8 cellular contexts compared by ENCODE assay signal in the genomic region with DNA sequence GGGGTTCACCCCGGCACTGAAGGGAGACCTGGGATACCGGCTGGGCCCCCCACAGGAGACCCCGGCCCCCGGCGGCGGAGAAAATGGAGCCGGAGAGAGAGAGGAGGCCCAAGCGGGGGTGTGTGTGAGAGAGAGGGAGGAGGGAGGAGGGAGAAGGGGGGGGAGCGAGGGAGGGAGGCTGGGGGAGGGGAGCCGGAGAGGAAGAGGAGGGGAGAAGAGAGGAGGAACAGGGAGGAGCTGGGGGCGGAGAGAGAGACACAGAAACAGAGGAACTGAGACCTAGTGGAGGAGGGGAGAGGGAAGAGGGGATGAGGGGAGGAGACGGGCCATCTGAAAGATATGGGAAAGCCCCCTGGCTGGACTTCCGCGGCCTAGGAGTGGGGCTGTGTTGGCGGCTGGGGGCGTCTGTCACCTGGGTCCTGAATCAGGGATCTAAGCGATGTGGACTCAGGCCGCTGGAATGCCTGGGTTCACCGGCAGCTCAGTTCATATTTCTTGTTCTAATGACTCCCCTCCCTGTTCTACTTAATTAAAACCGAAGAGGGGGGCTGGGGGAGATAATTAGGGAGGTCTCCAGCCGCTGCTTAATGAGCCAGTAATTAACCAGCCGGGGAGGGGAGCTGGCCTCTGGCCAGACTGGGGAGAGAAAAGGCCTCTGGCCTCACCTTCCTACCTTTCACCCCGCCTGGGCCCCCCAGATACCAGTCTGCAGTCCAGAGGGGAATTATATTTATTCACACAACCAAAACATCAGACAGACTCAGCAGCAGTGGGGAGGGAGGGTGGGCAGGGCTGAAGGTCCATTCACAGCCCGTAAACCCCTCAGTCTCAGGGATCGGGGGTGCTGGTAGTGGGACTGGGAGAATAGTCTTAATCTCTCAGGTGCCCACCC. TPM values are rescaled to one million over a fixed set of nuclear protein-coding genes. Genes with fewer than 3 reads are reported as not detected.
DNase-seq lines count a peak whose midpoint lies in the region; ATAC-seq and TF ChIP-seq lines count a peak whose summit lies in the region.

A gene with protein sequence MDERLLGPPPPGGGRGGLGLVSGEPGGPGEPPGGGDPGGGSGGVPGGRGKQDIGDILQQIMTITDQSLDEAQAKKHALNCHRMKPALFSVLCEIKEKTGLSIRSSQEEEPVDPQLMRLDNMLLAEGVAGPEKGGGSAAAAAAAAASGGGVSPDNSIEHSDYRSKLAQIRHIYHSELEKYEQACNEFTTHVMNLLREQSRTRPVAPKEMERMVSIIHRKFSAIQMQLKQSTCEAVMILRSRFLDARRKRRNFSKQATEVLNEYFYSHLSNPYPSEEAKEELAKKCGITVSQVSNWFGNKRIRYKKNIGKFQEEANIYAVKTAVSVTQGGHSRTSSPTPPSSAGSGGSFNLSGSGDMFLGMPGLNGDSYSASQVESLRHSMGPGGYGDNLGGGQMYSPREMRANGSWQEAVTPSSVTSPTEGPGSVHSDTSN (minus strand): TSS at position 149 of the 892 bp plus-strand sequence. CDS start 287 bp downstream, outside the sequence.

- peak within 1 kb of the TSS; percentile 93 for H3K4me3 ChIP-seq in coronary artery

- no peaks in the 10 kb centered on the region for H3K9me3 Mint-ChIP-seq in activated CD4-positive, alpha-beta T cell treated with anti-CD3 and anti-CD28 coated beads, Interleukin-2, amount 10 ng/mL, durations not matched to agents 7 days and 5 days

- peak within 1 kb of the TSS; percentile 97 for H3K27ac Mint-ChIP-seq in activated CD4-positive, alpha-beta T cell treated with anti-CD3 and anti-CD28 coated beads, Interleukin-2, amount 10 ng/mL, durations not matched to agents 7 days and 5 days

- CTCF ChIA-PET in activated CD4-positive, alpha-beta T cell treated with anti-CD3 and anti-CD28 coated beads, Interleukin-2, amount 10 ng/mL, durations not matched to agents 7 days and 5 days (lab: Charles Lee): interaction anchor here (0.9 to 1.4 kb wide), 5 partner anchors 9 to 60 kb away, joined by 3 to 6 read pairs (median 3); a partner anchor contains a TSS

- peak within 1 kb of the TSS; percentile 100 for H3K4me3 Mint-ChIP-seq in activated CD4-positive, alpha-beta T cell treated with anti-CD3 and anti-CD28 coated beads, Interleukin-2, amount 10 ng/mL, durations not matched to agents 7 days and 5 days

- POLR2A ChIA-PET in activated CD4-positive, alpha-beta T cell treated with anti-CD3 and anti-CD28 coated beads, Interleukin-2, amount 10 ng/mL, durations not matched to agents 7 days and 5 days (lab: Charles Lee): interaction anchor here (1.0 kb wide), 1 partner anchor 654 kb away, joined by 3 read pairs; no protein-coding TSS in a partner anchor

- TF ChIP-seq CTCF in coronary artery (IDR thresholded peaks at IDR 0.05): no peak

- H3K27me3 Mint-ChIP-seq in activated CD4-positive, alpha-beta T cell treated with anti-CD3 and anti-CD28 coated beads, Interleukin-2, amount 10 ng/mL, durations not matched to agents 7 days and 5 days: no peaks in the 10 kb centered on the region

- peak; percentile 70 for ATAC-seq in GM18868 (IDR thresholded peaks at IDR 0.05; ENCODE audit: unreplicated experiment)
- ATAC-seq in HG03432 (IDR thresholded peaks at IDR 0.05; ENCODE audit: unreplicated experiment): peak; percentile 68

- DNase-seq in 8988T (peak; percentile 74), NCI-H526 treated with DMSO at 0.1 percent for 48 hours (lab: John Stamatoyannopoulos, UW) (peak; percentile 72), coronary artery (ENCODE audit: low spot score) (peak; percentile 96), left kidney (ENCODE audit: low read depth, low spot score) (peak; percentile 98)
- peak; percentile 93 for DNase-seq in activated CD4-positive, alpha-beta T cell treated with anti-CD3 and anti-CD28 coated beads, Interleukin-2, amount 10 ng/mL, durations not matched to agents 7 days and 5 days
- DNase-seq in stimulated activated CD4-positive, alpha-beta T cell treated with anti-CD3 and anti-CD28 coated beads, Interleukin-1b, Interleukin-23, amount 100 ng/mL, for 48 hours: peak; percentile 79

- peaks cover 63% of the 10 kb centered on the region for H3K4me1 Mint-ChIP-seq in activated CD4-positive, alpha-beta T cell treated with anti-CD3 and anti-CD28 coated beads, Interleukin-2, amount 10 ng/mL, durations not matched to agents 7 days and 5 days

- peak within 1 kb of the TSS; percentile 98 for H3K27ac ChIP-seq in coronary artery

- H3K36me3 Mint-ChIP-seq in activated CD4-positive, alpha-beta T cell treated with anti-CD3 and anti-CD28 coated beads, Interleukin-2, amount 10 ng/mL, durations not matched to agents 7 days and 5 days (ENCODE audit: low read depth): peaks cover 60% of the 10 kb centered on the region

RNA-seq across cellular contexts. Expression of the gene that starts here (rescaled TPM):
- 10 to 100 TPM; 98.2 to 98.4 TPM for total RNA-seq in activated CD4-positive, alpha-beta T cell treated with anti-CD3 and anti-CD28 coated beads, Interleukin-2, amount 10 ng/mL, durations not matched to agents 7 days and 5 days

Comparison
In these comparisons a context has a peak if more than half of its experiments do, and no peak if none do; other contexts are left out.
1. Peak in every context shown above with its lines: DNase-seq, ATAC-seq, H3K4me3 ChIP-seq and H3K27ac ChIP-seq.